Comparison of ENCODE assay signal across 15 cellular contexts in genomic region chr20:47262008-47262364, GRCh38.
DNase-seq lines count a peak whose midpoint lies in the region; ATAC-seq and TF ChIP-seq lines count a peak whose summit lies in the region.
"Had no signal": no experiment of that assay in that cellular context is flagged by ENCODE, and none has a peak within 500 bp of the region (broad histone marks: within the 10 kb centered on the region; RNA-seq: fewer than 3 reads in every experiment).

No MANE protein-coding gene starts in this region.

- POLR2A ChIA-PET in WTC11 (lab: Charles Lee), result no interaction called here
- POLR2A ChIA-PET in naive thymus-derived CD4-positive, alpha-beta T cell (lab: Charles Lee), result interaction anchor here (0.6 kb wide), 1 partner anchor 111 kb away, joined by 3 read pairs; no protein-coding TSS in a partner anchor

- H3K36me3 Mint-ChIP-seq in WTC11, result peaks cover 67% of the 10 kb centered on the region
- peaks cover 10 to 45% (median 21%) of the 10 kb centered on the region in 5 donors for H3K36me3 Mint-ChIP-seq in naive thymus-derived CD4-positive, alpha-beta T cell

- in situ Hi-C loops in gastrocnemius medialis (cut with MboI; ENCODE audit: low sequenced_read_pairs in 4 of 4), result loop anchor here in 1 of 4 donors (25.0 kb wide), 1 partner anchor 350 kb away; no protein-coding TSS in a partner anchor

- no peak overlapping the region for H3K4me3 Mint-ChIP-seq in WTC11
- no peak overlapping the region for H3K4me3 Mint-ChIP-seq in naive thymus-derived CD4-positive, alpha-beta T cell

- DNase-seq in WTC11 (ENCODE audit: low spot score) (no peak), gastrocnemius medialis (no peak), NCI-H2227 treated with DMSO at 0.1 percent for 48 hours (lab: John Stamatoyannopoulos, UW) (no peak)
- DNase-seq in naive thymus-derived CD4-positive, alpha-beta T cell, result no peak
- DNase-seq in effector CD4-positive, alpha-beta T cell, result no peak
- DNase-seq: activated naive CD4-positive, alpha-beta T cell treated with anti-CD3 and anti-CD28 coated beads, Interleukin-2, amount 50 U/mL, for 16 hours; GOT3; NCI-H510A had no signal

- no peak for TF ChIP-seq POLR2A in gastrocnemius medialis (IDR thresholded peaks at IDR 0.05)

- peaks cover 11% of the 10 kb centered on the region for H3K4me1 Mint-ChIP-seq in WTC11
- peaks cover 10 to 41% (median 27%) of the 10 kb centered on the region in 7 donors for H3K4me1 Mint-ChIP-seq in naive thymus-derived CD4-positive, alpha-beta T cell

- no peaks in the 10 kb centered on the region for H3K27me3 ChIP-seq in gastrocnemius medialis
- H3K27me3 ChIP-seq in naive thymus-derived CD4-positive, alpha-beta T cell (ENCODE audit: control insufficient read depth in 2 of 2, insufficient read depth in 2 of 2, low read length in 2 of 2), result no peaks in the 10 kb centered on the region
- H3K27me3 ChIP-seq: breast epithelium had no signal

- H3K36me3 ChIP-seq in gastrocnemius medialis, result peaks cover 0 to 17% of the 10 kb centered on the region in 2 donors
- peaks cover 0 to 72% (median 14%) of the 10 kb centered on the region in 3 experiments for H3K36me3 ChIP-seq in naive thymus-derived CD4-positive, alpha-beta T cell (ENCODE audit: control insufficient read depth in 2 of 3, insufficient read depth in 3 of 3, low read length in 3 of 3)
- H3K36me3 ChIP-seq: breast epithelium had no signal

- H3K4me3 ChIP-seq in gastrocnemius medialis, result no peak overlapping the region
- no peak overlapping the region for H3K4me3 ChIP-seq in naive thymus-derived CD4-positive, alpha-beta T cell (ENCODE audit: low read length)
- H3K4me3 ChIP-seq: breast epithelium had no signal

- H3K9me3 Mint-ChIP-seq in WTC11, result no peaks in the 10 kb centered on the region
- peaks cover 0 to 1% (median 0%) of the 10 kb centered on the region in 11 donors for H3K9me3 Mint-ChIP-seq in naive thymus-derived CD4-positive, alpha-beta T cell

- peak overlapping the region in 3 of 4 donors; percentile 70 to 87 (median 74) for H3K27ac ChIP-seq in gastrocnemius medialis
- no peak overlapping the region for H3K27ac ChIP-seq in naive thymus-derived CD4-positive, alpha-beta T cell (ENCODE audit: low read depth, low read length)
- H3K27ac ChIP-seq: HL-60, KMS-11 had no signal

- intact Hi-C loops in gastrocnemius medialis (cut with DNase I; ENCODE audit: low total_unique reads), result loop anchor here (5.0 kb wide), 2 partner anchors 55 to 200 kb away; no protein-coding TSS in a partner anchor
- intact Hi-C loops in naive thymus-derived CD4-positive, alpha-beta T cell (cut with micrococcal nuclease), result no loop called here

- no peaks in the 10 kb centered on the region for H3K27me3 Mint-ChIP-seq in WTC11 (ENCODE audit: low read depth)
- H3K27me3 Mint-ChIP-seq in naive thymus-derived CD4-positive, alpha-beta T cell, result no peaks in the 10 kb centered on the region

- no peak for TF ChIP-seq CTCF in WTC11 (IDR thresholded peaks at IDR 0.05)
- TF ChIP-seq CTCF in gastrocnemius medialis (IDR thresholded peaks at IDR 0.05 in 4 of 5, conservative IDR thresholded peaks at IDR 0.05 in 1 of 5), result no peak

- ATAC-seq in GM19324 (IDR thresholded peaks at IDR 0.05; ENCODE audit: low FRiP score, unreplicated experiment) (peak; percentile 17), HG02885 (IDR thresholded peaks at IDR 0.05; ENCODE audit: poor library complexity, unreplicated experiment) (peak; percentile 14), WTC11 (no peak), gastrocnemius medialis (no peak), GM19035 (IDR thresholded peaks at IDR 0.05; ENCODE audit: unreplicated experiment) (no peak)
- ATAC-seq in naive thymus-derived CD4-positive, alpha-beta T cell, result no peak
- ATAC-seq: activated CD4-positive, CD25-positive, alpha-beta regulatory T cell treated with anti-CD3 and anti-CD28 coated beads, Interleukin-2, amount 50 U/mL, for 24 hours had no signal

- CTCF ChIA-PET in WTC11 (lab: Charles Lee), result interaction anchor here (5.2 kb wide), 1 partner anchor 122 kb away, joined by 24 read pairs; no protein-coding TSS in a partner anchor
- CTCF ChIA-PET in naive thymus-derived CD4-positive, alpha-beta T cell (lab: Charles Lee), result interaction anchor here (0.9 to 2.9 kb wide), 2 partner anchors 11 to 122 kb away, joined by 5 to 9 read pairs; no protein-coding TSS in a partner anchor

- peaks cover 28 to 33% of the 10 kb centered on the region in 2 donors for H3K4me1 ChIP-seq in gastrocnemius medialis
- no peaks in the 10 kb centered on the region for H3K4me1 ChIP-seq in naive thymus-derived CD4-positive, alpha-beta T cell (ENCODE audit: control insufficient read depth in 2 of 2, insufficient read depth in 2 of 2, low read length in 2 of 2)
- H3K4me1 ChIP-seq: breast epithelium had no signal

- peak overlapping the region; percentile 18; the same call in 1 of the 2 replicates for H3K27ac Mint-ChIP-seq in WTC11
- peak overlapping the region in 3 of 9 donors; percentile 2 to 71 (median 35) for H3K27ac Mint-ChIP-seq in naive thymus-derived CD4-positive, alpha-beta T cell

- no peaks in the 10 kb centered on the region for H3K9me3 ChIP-seq in gastrocnemius medialis
- H3K9me3 ChIP-seq in naive thymus-derived CD4-positive, alpha-beta T cell (ENCODE audit: control insufficient read depth in 2 of 3, low read length in 3 of 3), result no peaks in the 10 kb centered on the region
- H3K9me3 ChIP-seq: breast epithelium had no signal

TF ChIP-seq in WTC11, 78 proteins besides CTCF, POLR2A, EP300 and RAD21:
- no peak for TF ChIP-seq E2F4 (CRISPR knock-in tag; IDR thresholded peaks at IDR 0.05; ENCODE audit: borderline replicate concordance, low read depth)
- TF ChIP-seq, protein P1, sequence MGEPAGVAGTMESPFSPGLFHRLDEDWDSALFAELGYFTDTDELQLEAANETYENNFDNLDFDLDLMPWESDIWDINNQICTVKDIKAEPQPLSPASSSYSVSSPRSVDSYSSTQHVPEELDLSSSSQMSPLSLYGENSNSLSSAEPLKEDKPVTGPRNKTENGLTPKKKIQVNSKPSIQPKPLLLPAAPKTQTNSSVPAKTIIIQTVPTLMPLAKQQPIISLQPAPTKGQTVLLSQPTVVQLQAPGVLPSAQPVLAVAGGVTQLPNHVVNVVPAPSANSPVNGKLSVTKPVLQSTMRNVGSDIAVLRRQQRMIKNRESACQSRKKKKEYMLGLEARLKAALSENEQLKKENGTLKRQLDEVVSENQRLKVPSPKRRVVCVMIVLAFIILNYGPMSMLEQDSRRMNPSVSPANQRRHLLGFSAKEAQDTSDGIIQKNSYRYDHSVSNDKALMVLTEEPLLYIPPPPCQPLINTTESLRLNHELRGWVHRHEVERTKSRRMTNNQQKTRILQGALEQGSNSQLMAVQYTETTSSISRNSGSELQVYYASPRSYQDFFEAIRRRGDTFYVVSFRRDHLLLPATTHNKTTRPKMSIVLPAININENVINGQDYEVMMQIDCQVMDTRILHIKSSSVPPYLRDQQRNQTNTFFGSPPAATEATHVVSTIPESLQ (CRISPR knock-in tag; IDR thresholded peaks at IDR 0.05), result no peak
- TF ChIP-seq SOX15 (CRISPR knock-in tag; IDR thresholded peaks at IDR 0.05), result no peak
- no peak for TF ChIP-seq OVOL2 (CRISPR knock-in tag; IDR thresholded peaks at IDR 0.05; ENCODE audit: borderline replicate concordance)
- no peak for TF ChIP-seq USF2 (CRISPR knock-in tag; IDR thresholded peaks at IDR 0.05)

Comparison
In these comparisons a context has a peak if more than half of its experiments do, and no peak if none do; other contexts are left out.
1. ATAC-seq: peak in GM19324 (single experiment) and HG02885 (single experiment); none in WTC11 (single experiment), gastrocnemius medialis (0 of 2), naive thymus-derived CD4-positive, alpha-beta T cell (single experiment) and GM19035 (single experiment).